ENCODE assay signal across 1 cellular context in the genomic region with DNA sequence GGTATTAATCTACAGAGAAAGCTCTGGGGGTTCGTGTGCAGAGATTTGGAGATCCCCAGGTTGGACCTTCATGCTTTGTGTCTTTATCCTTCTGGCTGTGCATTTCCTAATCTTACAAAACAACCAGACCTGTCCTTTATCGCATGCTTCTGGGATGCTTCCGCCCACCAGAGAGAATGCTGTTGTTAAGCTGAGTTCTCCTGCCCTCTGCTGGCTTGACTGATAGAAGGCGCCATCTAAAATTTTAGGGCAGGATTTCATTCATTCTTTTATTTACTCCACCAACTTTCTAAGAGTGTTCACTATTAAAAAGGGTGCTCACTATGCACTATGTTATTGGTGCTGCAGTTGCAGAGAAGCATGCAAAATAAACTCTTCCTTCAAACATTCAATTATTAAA.
TF ChIP-seq lines count a peak whose summit lies in the region.

No MANE protein-coding gene starts in this region.

TF ChIP-seq in GM23338, 12 proteins besides CTCF, POLR2A, EP300 and RAD21 (continued from another document):
- no peak for TF ChIP-seq ETS1 (IDR thresholded peaks at IDR 0.05)
- TF ChIP-seq ZNF331 (CRISPR knock-in tag; IDR thresholded peaks at IDR 0.05; ENCODE audit: low read depth): no peak
TF ChIP-seq in GM23338: peak in this region for 0.
